ENCODE assay signal across 8 cellular contexts in genomic region chr3:136078421-136079364, GRCh38.
DNase-seq lines count a peak whose midpoint lies in the region; ATAC-seq and TF ChIP-seq lines count a peak whose summit lies in the region.

No MANE protein-coding gene starts in this region.

- TF ChIP-seq POLR2A in body of pancreas (IDR thresholded peaks at IDR 0.05) (no peak), vagina (IDR thresholded peaks at IDR 0.05) (no peak)

- no peak for DNase-seq in activated CD8-positive, alpha-beta T cell treated with anti-CD3 and anti-CD28 coated beads for 36 hours
- DNase-seq in activated CD8-positive, alpha-beta T cell treated with anti-CD3 and anti-CD28 coated beads, Interleukin-2, amount 10 ng/mL, durations not matched to agents 7 days and 5 days, result no peak
- DNase-seq in NCI-H2081 treated with DMSO at 0.1 percent for 48 hours (lab: John Stamatoyannopoulos, UW) (peak; percentile 61), body of pancreas (no peak), lower lobe of right lung (no peak), COLO668 (lab: John Stamatoyannopoulos, UW; ENCODE audit: unreplicated experiment) (no peak), hepatic stellate cell (ENCODE audit: low spot score) (no peak), vagina (ENCODE audit: extremely low spot score in 2 of 2) (no peak)

- H3K27me3 ChIP-seq in body of pancreas (no peaks in the 10 kb centered on the region), lower lobe of right lung (ENCODE audit: low read depth) (no peaks in the 10 kb centered on the region), vagina (no peaks in the 10 kb centered on the region)

- CTCF ChIA-PET in activated CD8-positive, alpha-beta T cell treated with anti-CD3 and anti-CD28 coated beads for 36 hours (lab: Charles Lee), result interaction anchor here (0.6 to 1.5 kb wide), 10 partner anchors 13 to 287 kb away, joined by 3 to 10 read pairs (median 3); partner anchors contain the start of gene MSL2
- CTCF ChIA-PET in activated CD8-positive, alpha-beta T cell treated with anti-CD3 and anti-CD28 coated beads, Interleukin-2, amount 10 ng/mL, durations not matched to agents 7 days and 5 days (lab: Charles Lee), result interaction anchor here (0.7 to 6.4 kb wide), 10 partner anchors 9 to 935 kb away, joined by 3 to 51 read pairs (median 4); partner anchors contain the start of genes MSL2 and STAG1

- H3K4me1 Mint-ChIP-seq in activated CD8-positive, alpha-beta T cell treated with anti-CD3 and anti-CD28 coated beads for 36 hours (ENCODE audit: low read depth), result no peaks in the 10 kb centered on the region
- H3K4me1 Mint-ChIP-seq in activated CD8-positive, alpha-beta T cell treated with anti-CD3 and anti-CD28 coated beads, Interleukin-2, amount 10 ng/mL, durations not matched to agents 7 days and 5 days (ENCODE audit: low read depth), result peaks cover 3% of the 10 kb centered on the region

- H3K27ac ChIP-seq in body of pancreas, result no peak overlapping the region
- no peak overlapping the region for H3K27ac ChIP-seq in lower lobe of right lung
- no peak overlapping the region for H3K27ac ChIP-seq in vagina

- H3K36me3 ChIP-seq in body of pancreas (replicated peaks in 1 of 2; ENCODE audit: insufficient read depth in 1 of 2, low read depth in 2 of 2) (no peaks in the 10 kb centered on the region), lower lobe of right lung (peaks cover 12% of the 10 kb centered on the region), vagina (peaks cover 0 to 10% of the 10 kb centered on the region in 2 donors)

- H3K36me3 Mint-ChIP-seq in activated CD8-positive, alpha-beta T cell treated with anti-CD3 and anti-CD28 coated beads for 36 hours (ENCODE audit: low read depth), result peaks cover 4% of the 10 kb centered on the region
- H3K36me3 Mint-ChIP-seq in activated CD8-positive, alpha-beta T cell treated with anti-CD3 and anti-CD28 coated beads, Interleukin-2, amount 10 ng/mL, durations not matched to agents 7 days and 5 days (ENCODE audit: low read depth), result peaks cover 1% of the 10 kb centered on the region

- H3K4me1 ChIP-seq in body of pancreas, result no peaks in the 10 kb centered on the region
- H3K4me1 ChIP-seq in lower lobe of right lung, result no peaks in the 10 kb centered on the region
- no peaks in the 10 kb centered on the region for H3K4me1 ChIP-seq in vagina

- no peak for ATAC-seq in activated CD8-positive, alpha-beta T cell treated with anti-CD3 and anti-CD28 coated beads for 36 hours
- no peak for ATAC-seq in activated CD8-positive, alpha-beta T cell treated with anti-CD3 and anti-CD28 coated beads, Interleukin-2, amount 10 ng/mL, durations not matched to agents 7 days and 5 days
- ATAC-seq in body of pancreas, result no peak
- ATAC-seq in lower lobe of right lung, result no peak

- TF ChIP-seq CTCF in activated CD8-positive, alpha-beta T cell treated with anti-CD3 and anti-CD28 coated beads for 36 hours (IDR thresholded peaks at IDR 0.05), result peak; percentile 55
- TF ChIP-seq CTCF in body of pancreas (IDR thresholded peaks at IDR 0.05) (peak in 6 of 7 experiments; percentile 48 to 73 (median 61)), lower lobe of right lung (IDR thresholded peaks at IDR 0.05) (peak; percentile 62), vagina (IDR thresholded peaks at IDR 0.05) (peak in 1 of 3 experiments; percentile 41)

- no peaks in the 10 kb centered on the region for H3K9me3 ChIP-seq in body of pancreas
- no peaks in the 10 kb centered on the region for H3K9me3 ChIP-seq in lower lobe of right lung
- H3K9me3 ChIP-seq in vagina, result no peaks in the 10 kb centered on the region

- intact Hi-C loops in activated CD8-positive, alpha-beta T cell treated with anti-CD3 and anti-CD28 coated beads for 36 hours (cut with micrococcal nuclease), result loop anchor here (5.0 kb wide), 3 partner anchors 114 to 674 kb away; partner anchors contain the start of genes PCCB and STAG1
- intact Hi-C loops in body of pancreas (cut with DNase I) (no loop called here), lower lobe of right lung (cut with DNase I) (loop anchor here (10.0 kb wide), 1 partner anchor 936 kb away; no protein-coding TSS in a partner anchor), vagina (cut with DNase I) (loop anchor here (10.0 kb wide), 2 partner anchors 176 to 676 kb away; partner anchors contain the start of genes PCCB and STAG1)

- no peaks in the 10 kb centered on the region for H3K27me3 Mint-ChIP-seq in activated CD8-positive, alpha-beta T cell treated with anti-CD3 and anti-CD28 coated beads for 36 hours
- H3K27me3 Mint-ChIP-seq in activated CD8-positive, alpha-beta T cell treated with anti-CD3 and anti-CD28 coated beads, Interleukin-2, amount 10 ng/mL, durations not matched to agents 7 days and 5 days (ENCODE audit: low read depth), result no peaks in the 10 kb centered on the region

- H3K27ac Mint-ChIP-seq in activated CD8-positive, alpha-beta T cell treated with anti-CD3 and anti-CD28 coated beads for 36 hours, result no peak overlapping the region
- no peak overlapping the region for H3K27ac Mint-ChIP-seq in activated CD8-positive, alpha-beta T cell treated with anti-CD3 and anti-CD28 coated beads, Interleukin-2, amount 10 ng/mL, durations not matched to agents 7 days and 5 days

- no peak overlapping the region for H3K4me3 Mint-ChIP-seq in activated CD8-positive, alpha-beta T cell treated with anti-CD3 and anti-CD28 coated beads for 36 hours
- no peak overlapping the region for H3K4me3 Mint-ChIP-seq in activated CD8-positive, alpha-beta T cell treated with anti-CD3 and anti-CD28 coated beads, Interleukin-2, amount 10 ng/mL, durations not matched to agents 7 days and 5 days

- WGBS in body of pancreas, 2 donors, result 60 to 67% methylated on average over 6 of the region's 6 CpGs

- POLR2A ChIA-PET in activated CD8-positive, alpha-beta T cell treated with anti-CD3 and anti-CD28 coated beads for 36 hours (lab: Charles Lee), result no interaction called here
- POLR2A ChIA-PET in activated CD8-positive, alpha-beta T cell treated with anti-CD3 and anti-CD28 coated beads, Interleukin-2, amount 10 ng/mL, durations not matched to agents 7 days and 5 days (lab: Charles Lee), result no interaction called here

- H3K9me3 Mint-ChIP-seq in activated CD8-positive, alpha-beta T cell treated with anti-CD3 and anti-CD28 coated beads for 36 hours, result peaks cover 4% of the 10 kb centered on the region
- H3K9me3 Mint-ChIP-seq in activated CD8-positive, alpha-beta T cell treated with anti-CD3 and anti-CD28 coated beads, Interleukin-2, amount 10 ng/mL, durations not matched to agents 7 days and 5 days (ENCODE audit: insufficient read depth), result peaks cover 4% of the 10 kb centered on the region

- H3K4me3 ChIP-seq in body of pancreas (no peak overlapping the region), lower lobe of right lung (no peak overlapping the region), vagina (no peak overlapping the region)
